In genomic region chr15:98342911-98343310, GRCh38 we compare ENCODE assay signal across 2 cellular contexts.
TF ChIP-seq lines count a peak whose summit lies in the region.

No MANE protein-coding gene starts in this region.

TF ChIP-seq in HepG2, 621 proteins besides CTCF, POLR2A, EP300 and RAD21 (continued from another document):
- TF ChIP-seq ATF7 (IDR thresholded peaks at IDR 0.05) (peak; percentile 99), ATF7 (CRISPR knock-in tag; IDR thresholded peaks at IDR 0.05) (no peak)
TF ChIP-seq in HepG2: peak in this region for 2.

TF ChIP-seq in K562, 482 proteins besides CTCF, POLR2A, EP300 and RAD21 (continued from another document):
- TF ChIP-seq SFPQ (IDR thresholded peaks at IDR 0.05; ENCODE audit: low read depth, low read length) (no peak), CHD2 (IDR thresholded peaks at IDR 0.05; ENCODE audit: low read depth, low read length) (no peak), ZBTB1 (CRISPR knock-in tag; IDR thresholded peaks at IDR 0.05; ENCODE audit: borderline replicate concordance, low read depth) (no peak), TSHZ1 (CRISPR knock-in tag; IDR thresholded peaks at IDR 0.05) (no peak), JUND (IDR thresholded peaks at IDR 0.05; ENCODE audit: borderline replicate concordance, low read depth, low read length) (no peak), JUND (tag; IDR thresholded peaks at IDR 0.05; ENCODE audit: borderline replicate concordance, low read depth, low read length) (peak; percentile 49; the same call in 1 of the 3 replicates), ATF3 (IDR thresholded peaks at IDR 0.05) (peak; percentile 74), ATF3 (CRISPR knock-in tag; conservative IDR thresholded peaks at IDR 0.05) (no peak), MTA1 (IDR thresholded peaks at IDR 0.05; ENCODE audit: borderline replicate concordance) (no peak)
